Comparison of ENCODE assay signal across 14 cellular contexts in the genomic region with DNA sequence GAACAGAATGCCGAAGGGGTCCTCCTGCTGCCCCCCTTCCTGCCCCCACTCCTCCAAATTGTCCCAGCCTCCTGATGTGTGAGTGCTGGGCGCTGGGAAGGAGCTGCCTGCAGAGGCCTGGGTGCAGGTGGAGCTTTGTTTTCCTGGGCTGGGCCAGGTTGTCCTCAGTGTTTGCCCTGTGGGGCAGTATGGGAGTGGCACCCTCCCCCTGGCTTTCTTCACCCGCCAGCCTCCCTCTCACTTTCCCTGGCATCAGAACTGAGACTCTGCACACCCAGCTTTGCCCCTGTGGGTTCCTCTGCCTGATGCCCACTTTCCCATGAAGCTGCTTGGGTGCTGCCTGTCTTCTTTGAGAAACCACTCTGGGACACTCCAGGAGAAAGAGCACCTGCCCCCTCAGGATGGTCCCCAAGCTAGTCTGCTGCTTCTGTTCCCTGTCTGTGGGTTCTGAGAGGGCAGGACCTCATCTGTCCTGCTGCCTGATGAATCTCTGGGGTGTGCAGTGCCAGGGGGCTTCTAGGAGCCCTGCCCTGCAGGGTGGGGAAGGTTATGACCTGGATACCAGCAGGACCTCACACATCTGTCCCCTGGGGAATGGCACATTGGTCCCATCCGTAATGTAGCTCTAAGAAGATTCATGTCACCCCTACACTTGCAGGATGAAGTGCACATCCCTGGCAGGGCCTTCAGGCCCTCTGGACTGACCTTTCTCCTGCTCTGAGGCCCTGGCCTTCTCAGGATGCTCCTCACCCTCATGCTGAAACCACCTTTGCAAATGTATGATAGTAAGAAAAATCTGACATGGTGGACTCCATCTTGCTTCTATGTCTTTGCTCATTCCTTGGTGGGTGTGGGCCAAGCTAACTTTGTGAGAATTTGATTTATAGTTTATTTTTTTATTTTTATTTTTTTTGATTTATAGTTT.
"Had no signal": no experiment of that assay in that cellular context is flagged by ENCODE, and none has a peak within 500 bp of the region (broad histone marks: within the 10 kb centered on the region; RNA-seq: fewer than 3 reads in every experiment).

No MANE protein-coding gene starts in this region.

- H3K4me1 Mint-ChIP-seq: activated naive CD4-positive, alpha-beta T cell treated with anti-CD3 and anti-CD28 coated beads, Interleukin-2, amount 50 U/mL, for 24 hours; T-cell had no signal

- H3K27me3 ChIP-seq: cardiac muscle cell, neutrophil, thyroid gland had no signal

- H3K4me2 ChIP-seq: SK-N-SH had no signal

- H3K9me3 ChIP-seq: SK-N-SH, thyroid gland had no signal

- H3K4me3 Mint-ChIP-seq: activated naive CD4-positive, alpha-beta T cell treated with anti-CD3 and anti-CD28 coated beads, Interleukin-2, amount 50 U/mL, for 24 hours; activated T-cell treated with anti-CD3 and anti-CD28 coated beads, Interleukin-2, amount 50 U/mL, for 24 hours; mesothelial cell of epicardium; T-cell had no signal

- ATAC-seq: T-cell had no signal

- H3K36me3 Mint-ChIP-seq: T-cell had no signal

- H3K27ac Mint-ChIP-seq: activated naive CD4-positive, alpha-beta T cell treated with anti-CD3 and anti-CD28 coated beads, Interleukin-2, amount 50 U/mL, for 24 hours; activated T-cell treated with anti-CD3 and anti-CD28 coated beads, Interleukin-2, amount 50 U/mL, for 24 hours; mesothelial cell of epicardium; progenitor cell of endocrine pancreas; T-cell had no signal

- H3K27ac ChIP-seq: cardiac muscle cell, lower lobe of right lung, neutrophil, thyroid gland had no signal

- DNase-seq: activated CD4-positive, alpha-beta T cell treated with anti-CD3 and anti-CD28 coated beads, Interleukin-2, amount 50 U/mL, for 48 hours; activated effector memory CD4-positive, alpha-beta T cell treated with Interleukin-2 at 50 U/mL for 16 hours; activated T-cell treated with anti-CD3 and anti-CD28 coated beads, Interleukin-2, amount 50 U/mL, for 24 hours; lower lobe of right lung; SK-N-SH; small intestine; T-cell; T-helper 9 cell had no signal

- H3K9ac ChIP-seq: SK-N-SH had no signal

- H3K36me3 ChIP-seq: cardiac muscle cell, lower lobe of right lung, neutrophil, thyroid gland had no signal

- H3K4me3 ChIP-seq: cardiac muscle cell, lower lobe of right lung, thyroid gland had no signal

- H3K4me1 ChIP-seq: lower lobe of right lung, thyroid gland had no signal
